In genomic region chr9:129240581-129241211, GRCh38 we compare ENCODE assay signal across 1 cellular context.
TF ChIP-seq lines count a peak whose summit lies in the region.

No MANE protein-coding gene starts in this region.

TF ChIP-seq in HepG2, 621 proteins besides CTCF, POLR2A, EP300 and RAD21 (continued from another document):
- TF ChIP-seq, protein P1, sequence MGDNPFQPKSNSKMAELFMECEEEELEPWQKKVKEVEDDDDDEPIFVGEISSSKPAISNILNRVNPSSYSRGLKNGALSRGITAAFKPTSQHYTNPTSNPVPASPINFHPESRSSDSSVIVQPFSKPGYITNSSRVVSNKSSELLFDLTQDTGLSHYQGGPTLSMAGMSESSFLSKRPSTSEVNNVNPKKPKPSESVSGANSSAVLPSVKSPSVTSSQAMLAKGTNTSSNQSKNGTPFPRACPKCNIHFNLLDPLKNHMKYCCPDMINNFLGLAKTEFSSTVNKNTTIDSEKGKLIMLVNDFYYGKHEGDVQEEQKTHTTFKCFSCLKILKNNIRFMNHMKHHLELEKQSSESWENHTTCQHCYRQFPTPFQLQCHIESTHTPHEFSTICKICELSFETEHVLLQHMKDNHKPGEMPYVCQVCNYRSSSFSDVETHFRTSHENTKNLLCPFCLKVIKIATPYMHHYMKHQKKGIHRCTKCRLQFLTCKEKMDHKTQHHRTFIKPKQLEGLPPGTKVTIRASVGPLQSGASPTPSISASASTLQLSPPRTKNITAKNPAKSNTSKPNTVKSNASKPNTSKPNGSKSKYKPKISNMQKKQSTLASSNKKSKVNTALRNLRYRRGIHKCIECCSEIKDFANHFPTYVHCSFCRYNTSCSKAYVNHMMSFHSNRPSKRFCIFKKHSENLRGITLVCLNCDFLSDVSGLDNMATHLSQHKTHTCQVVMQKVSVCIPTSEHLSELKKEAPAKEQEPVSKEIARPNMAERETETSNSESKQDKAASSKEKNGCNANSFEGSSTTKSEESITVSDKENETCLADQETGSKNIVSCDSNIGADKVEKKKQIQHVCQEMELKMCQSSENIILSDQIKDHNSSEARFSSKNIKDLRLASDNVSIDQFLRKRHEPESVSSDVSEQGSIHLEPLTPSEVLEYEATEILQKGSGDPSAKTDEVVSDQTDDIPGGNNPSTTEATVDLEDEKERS (CRISPR knock-in tag; IDR thresholded peaks at IDR 0.05) = no peak
- TF ChIP-seq ZNF567 (CRISPR knock-in tag; IDR thresholded peaks at IDR 0.05; ENCODE audit: borderline replicate concordance) = no peak
- no peak for TF ChIP-seq NR2F2 (IDR thresholded peaks at IDR 0.05; ENCODE audit: borderline replicate concordance, low read depth)
